ENCODE assay signal across 1 cellular context in genomic region chr6:31660224-31660997, GRCh38.
TF ChIP-seq lines count a peak whose summit lies in the region.

C6orf47 (minus strand) TSS chr6:31660778; CDS start chr6:31659947, 831 bp downstream.

TF ChIP-seq in HepG2, 621 proteins besides CTCF, POLR2A, EP300 and RAD21 (continued from another document and continues in another):
- TF ChIP-seq PLRG1 (conservative IDR thresholded peaks at IDR 0.05): no peak
- TF ChIP-seq ZBTB38 (CRISPR knock-in tag; IDR thresholded peaks at IDR 0.05): peak; percentile 77
- TF ChIP-seq ZNF33B (CRISPR knock-in tag; IDR thresholded peaks at IDR 0.05): no peak; the same call in 1 of the 2 replicates
- peak; percentile 45; the same call in 1 of the 2 replicates for TF ChIP-seq ZSCAN25 (CRISPR knock-in tag; IDR thresholded peaks at IDR 0.05)
- TF ChIP-seq ARNTL (CRISPR knock-in tag; IDR thresholded peaks at IDR 0.05): no peak
- 0 out of 2 replicates have a peak, but pooled peaks have one; percentile 14 for TF ChIP-seq ZNF552 (CRISPR knock-in tag; IDR thresholded peaks at IDR 0.05; ENCODE audit: borderline replicate concordance)
- 0 out of 2 replicates have a peak, but pooled peaks have one; percentile 61 for TF ChIP-seq TEF (CRISPR knock-in tag; IDR thresholded peaks at IDR 0.05)
- peak in 1 of 2 experiments; percentile 51; a peak in 1 of 4 replicates for TF ChIP-seq REST (IDR thresholded peaks at IDR 0.05; ENCODE audit: borderline replicate concordance in 1 of 2, low read depth in 1 of 2, low read length in 2 of 2)
- peak; percentile 98 for TF ChIP-seq ZFY (CRISPR knock-in tag; IDR thresholded peaks at IDR 0.05)
- TF ChIP-seq SP1 (IDR thresholded peaks at IDR 0.05): no peak
- peak; percentile 77 for TF ChIP-seq SP1 (CRISPR knock-in tag; IDR thresholded peaks at IDR 0.05)
- TF ChIP-seq GTF2F1 (IDR thresholded peaks at IDR 0.05; ENCODE audit: low read length): no peak
- TF ChIP-seq SNAPC4 (CRISPR knock-in tag; IDR thresholded peaks at IDR 0.05): no peak; the same call in 1 of the 2 replicates
- TF ChIP-seq HOXA3 (CRISPR knock-in tag; IDR thresholded peaks at IDR 0.05): peak; percentile 84
- peak; percentile 86; the same call in 1 of the 2 replicates for TF ChIP-seq ZNF567 (CRISPR knock-in tag; IDR thresholded peaks at IDR 0.05; ENCODE audit: borderline replicate concordance)
- TF ChIP-seq SUZ12 (IDR thresholded peaks at IDR 0.05; ENCODE audit: low read depth, low read length): no peak
- TF ChIP-seq FOXK1 (CRISPR knock-in tag; IDR thresholded peaks at IDR 0.05; ENCODE audit: borderline replicate concordance, low read depth): no peak
- no peak for TF ChIP-seq SP140L (CRISPR knock-in tag; IDR thresholded peaks at IDR 0.05; ENCODE audit: borderline replicate concordance)
- no peak for TF ChIP-seq JDP2 (CRISPR knock-in tag; IDR thresholded peaks at IDR 0.05; ENCODE audit: borderline replicate concordance)
- no peak; the same call in 1 of the 2 replicates for TF ChIP-seq ZNF580 (CRISPR knock-in tag; IDR thresholded peaks at IDR 0.05; ENCODE audit: borderline replicate concordance, low read depth)
- peak; percentile 85 for TF ChIP-seq ZBTB43 (CRISPR knock-in tag; conservative IDR thresholded peaks at IDR 0.05)
- no peak; the same call in 1 of the 2 replicates for TF ChIP-seq MAZ (IDR thresholded peaks at IDR 0.05; ENCODE audit: borderline replicate concordance, low read depth, low read length)
- TF ChIP-seq MAZ (CRISPR knock-in tag; IDR thresholded peaks at IDR 0.05; ENCODE audit: low read depth): peak; percentile 65
- TF ChIP-seq RNF219 (CRISPR knock-in tag; IDR thresholded peaks at IDR 0.05): no peak
- TF ChIP-seq DPF2 (CRISPR knock-in tag; IDR thresholded peaks at IDR 0.05; ENCODE audit: borderline replicate concordance, low read depth): no peak
- TF ChIP-seq GZF1 (CRISPR knock-in tag; IDR thresholded peaks at IDR 0.05): peak; percentile 42; the same call in 1 of the 2 replicates
- TF ChIP-seq YEATS4 (CRISPR knock-in tag; IDR thresholded peaks at IDR 0.05; ENCODE audit: borderline replicate concordance): peak; percentile 91
- TF ChIP-seq NCOR1 (IDR thresholded peaks at IDR 0.05; ENCODE audit: borderline replicate concordance, low read length): no peak
- TF ChIP-seq ERF (CRISPR knock-in tag; IDR thresholded peaks at IDR 0.05): peak; percentile 97
- no peak for TF ChIP-seq ZNF496 (CRISPR knock-in tag; IDR thresholded peaks at IDR 0.05; ENCODE audit: insufficient replicate concordance)
- TF ChIP-seq ELF4 (CRISPR knock-in tag; IDR thresholded peaks at IDR 0.05; ENCODE audit: borderline replicate concordance): no peak; the same call in 1 of the 2 replicates
- peak; percentile 74; the same call in 1 of the 2 replicates for TF ChIP-seq ZNF138 (CRISPR knock-in tag; IDR thresholded peaks at IDR 0.05; ENCODE audit: low read depth)
- TF ChIP-seq KLF13 (CRISPR knock-in tag; IDR thresholded peaks at IDR 0.05): peak; percentile 41; the same call in 1 of the 2 replicates
- 0 out of 2 replicates have a peak, but pooled peaks have one; percentile 63 for TF ChIP-seq ZNF275 (CRISPR knock-in tag; IDR thresholded peaks at IDR 0.05; ENCODE audit: borderline replicate concordance)
- TF ChIP-seq ARHGAP35 (CRISPR knock-in tag; IDR thresholded peaks at IDR 0.05; ENCODE audit: borderline replicate concordance): peak; percentile 87; the same call in 1 of the 2 replicates
- TF ChIP-seq ZNF124 (CRISPR knock-in tag; IDR thresholded peaks at IDR 0.05): peak; percentile 90
- TF ChIP-seq PHF20 (CRISPR knock-in tag; IDR thresholded peaks at IDR 0.05): peak; percentile 65
- TF ChIP-seq ZBTB49 (CRISPR knock-in tag; IDR thresholded peaks at IDR 0.05; ENCODE audit: borderline replicate concordance): no peak
- TF ChIP-seq ZNF891 (CRISPR knock-in tag; IDR thresholded peaks at IDR 0.05): peak; percentile 85
- TF ChIP-seq HOXD1 (CRISPR knock-in tag; IDR thresholded peaks at IDR 0.05): peak; percentile 77
- peak; percentile 70 for TF ChIP-seq ZNF563 (CRISPR knock-in tag; IDR thresholded peaks at IDR 0.05)
- 0 out of 2 replicates have a peak, but pooled peaks have one; percentile 25 for TF ChIP-seq ZNF782 (CRISPR knock-in tag; IDR thresholded peaks at IDR 0.05; ENCODE audit: borderline replicate concordance)
- peak; percentile 11; the same call in 1 of the 2 replicates for TF ChIP-seq KDM4B (CRISPR knock-in tag; IDR thresholded peaks at IDR 0.05)
